In genomic region chr5:154713615-154714125, GRCh38 we compare ENCODE assay signal across 13 cellular contexts. TPM values are rescaled to one million over a fixed set of nuclear protein-coding genes. Genes with fewer than 3 reads are reported as not detected.
A peak's percentile ranks its signal among the peaks of the same experiment; 100 is the strongest.
DNase-seq lines count a peak whose midpoint lies in the region; ATAC-seq and TF ChIP-seq lines count a peak whose summit lies in the region.
"Had no signal": no experiment of that assay in that cellular context is flagged by ENCODE, and none has a peak within 500 bp of the region (broad histone marks: within the 10 kb centered on the region; RNA-seq: fewer than 3 reads in every experiment).

No MANE protein-coding gene starts in this region.

- H4K5ac ChIP-seq in H9 (ENCODE audit: insufficient read length, low read depth, low read length) = no peak overlapping the region

- H3K4me1 Mint-ChIP-seq in H9 = peaks cover 56% of the 10 kb centered on the region in 2 experiments
- peaks cover 10% of the 10 kb centered on the region for H3K4me1 Mint-ChIP-seq in stimulated activated memory B cell treated with anti-CD40 and anti-IgM and Interleukin-4, amounts not matched to agents 10 μg/mL and 1 μg/mL and 100 μg/mL, for 72 hours

- WGBS in H9 (ENCODE audit: extremely low coverage, insufficient read length, low lambda C conversion rate) = no CpG with 5 or more reads among the region's 2 CpGs
- WGBS in hepatocyte (ENCODE audit: low lambda C conversion rate, missing lambda C conversion rate) = 61% methylated on average over 2 of the region's 2 CpGs

- H2BK5ac ChIP-seq in H9 (ENCODE audit: insufficient read length, low read length) = no peak overlapping the region

- DNase-seq in H9 (no peak), hepatocyte (ENCODE audit: low spot score) (no peak), sciatic nerve (ENCODE audit: low spot score) (no peak), NCI-H345 (lab: John Stamatoyannopoulos, UW) (no peak), BE2C (no peak), NCI-H524 treated with DMSO at 0.1 percent for 48 hours (lab: John Stamatoyannopoulos, UW) (no peak)
- DNase-seq: activated CD8-positive, alpha-beta memory T cell treated with anti-CD3 and anti-CD28 coated beads for 24 hours; Karpas-422; NCI-H774; T-helper 2 cell had no signal

- intact Hi-C loops in sciatic nerve (cut with DNase I) = no loop called here

- no peak overlapping the region for H3T11ph ChIP-seq in H9 (ENCODE audit: low read length)

- H2BK120ac ChIP-seq in H9 (ENCODE audit: low read depth, low read length, poor library complexity, severe bottlenecking) = no peak overlapping the region

- no peak overlapping the region for H3K23ac ChIP-seq in H9 (ENCODE audit: insufficient read length, low read depth, low read length)

- H3K36me3 Mint-ChIP-seq in H9 (ENCODE audit: insufficient read depth in 1 of 3, low read depth in 3 of 3) = peaks cover 0 to 4% (median 0%) of the 10 kb centered on the region in 3 experiments; a peak in 4 of 7 replicates
- no peaks in the 10 kb centered on the region for H3K36me3 Mint-ChIP-seq in stimulated activated memory B cell treated with anti-CD40 and anti-IgM and Interleukin-4, amounts not matched to agents 10 μg/mL and 1 μg/mL and 100 μg/mL, for 72 hours

- ATAC-seq in SK-N-SH treated with all-trans-retinoic acid at 6 μM for 48 hours (peak; percentile 78), sciatic nerve (peak; percentile 86)
- no peak for ATAC-seq in stimulated activated memory B cell treated with anti-CD40 and anti-IgM and Interleukin-4, amounts not matched to agents 10 μg/mL and 1 μg/mL and 100 μg/mL, for 72 hours

- no peaks in the 10 kb centered on the region for H3K79me1 ChIP-seq in H9 (ENCODE audit: insufficient read depth, low read depth, low read length, poor library complexity, severe bottlenecking)

- H4K8ac ChIP-seq in H9 (replicated peaks; ENCODE audit: insufficient read length, low read depth, low read length) = no peak overlapping the region

- H4K20me1 ChIP-seq in H9 (ENCODE audit: control insufficient read depth, insufficient read depth, insufficient read length) (no peaks in the 10 kb centered on the region), hepatocyte (ENCODE audit: insufficient read depth, poor library complexity, severe bottlenecking) (no peaks in the 10 kb centered on the region)

- H3K27me3 ChIP-seq in H9 (ENCODE audit: insufficient read depth, low read length) (no peaks in the 10 kb centered on the region), hepatocyte (no peaks in the 10 kb centered on the region), BE2C (no peaks in the 10 kb centered on the region)

- no peak overlapping the region for H2BK15ac ChIP-seq in H9 (ENCODE audit: low read depth, low read length)

- H3K27ac ChIP-seq in H9 (ENCODE audit: insufficient read length, low read depth, low read length) = no peak overlapping the region
- H3K27ac ChIP-seq in hepatocyte = peak overlapping the region; percentile 22

- H3K56ac ChIP-seq in H9 (ENCODE audit: insufficient read length, low read depth, low read length) = no peak overlapping the region

- no peaks in the 10 kb centered on the region for H3K36me3 ChIP-seq in hepatocyte (replicated peaks; ENCODE audit: insufficient read depth, low read depth)
- H3K36me3 ChIP-seq in BE2C = no peaks in the 10 kb centered on the region

- H3K27me3 Mint-ChIP-seq in H9 (ENCODE audit: low read depth) = no peaks in the 10 kb centered on the region
- H3K27me3 Mint-ChIP-seq in stimulated activated memory B cell treated with anti-CD40 and anti-IgM and Interleukin-4, amounts not matched to agents 10 μg/mL and 1 μg/mL and 100 μg/mL, for 72 hours = no peaks in the 10 kb centered on the region
- H3K27me3 Mint-ChIP-seq: memory B cell had no signal

- no peak for TF ChIP-seq CTCF in H9 (conservative IDR thresholded peaks at IDR 0.05)
- no peak for TF ChIP-seq CTCF in hepatocyte (IDR thresholded peaks at IDR 0.05; ENCODE audit: poor library complexity)
- TF ChIP-seq CTCF in BE2C (IDR thresholded peaks at IDR 0.05; ENCODE audit: low read depth, low read length) = no peak

- H2BK20ac ChIP-seq in H9 (ENCODE audit: low read depth, low read length, poor library complexity, severe bottlenecking) = no peak overlapping the region

- no peaks in the 10 kb centered on the region for H3K9me3 Mint-ChIP-seq in H9
- no peaks in the 10 kb centered on the region for H3K9me3 Mint-ChIP-seq in stimulated activated memory B cell treated with anti-CD40 and anti-IgM and Interleukin-4, amounts not matched to agents 10 μg/mL and 1 μg/mL and 100 μg/mL, for 72 hours
- H3K9me3 Mint-ChIP-seq: memory B cell had no signal

- no peak overlapping the region for H2BK12ac ChIP-seq in H9 (ENCODE audit: insufficient read length, low read depth, low read length)

- no peak overlapping the region for H3K18ac ChIP-seq in H9 (ENCODE audit: insufficient read length, low read depth, low read length)

- H2AFZ ChIP-seq in H9 (ENCODE audit: low read length) (no peak overlapping the region), hepatocyte (no peak overlapping the region)

- peak overlapping the region; percentile 45 for H3K4me2 ChIP-seq in H9 (ENCODE audit: insufficient read depth, insufficient read length, low read length)
- H3K4me2 ChIP-seq in hepatocyte = peak overlapping the region; percentile 55

- H3K79me2 ChIP-seq in H9 (ENCODE audit: insufficient read depth, low read length) (no peaks in the 10 kb centered on the region), hepatocyte (peaks cover 8% of the 10 kb centered on the region)

- H3K4ac ChIP-seq in H9 (ENCODE audit: low read depth, low read length) = no peak overlapping the region

- no peak overlapping the region for H3K14ac ChIP-seq in H9 (ENCODE audit: insufficient read depth, low read length)

- H3K9me2 ChIP-seq in hepatocyte (replicated peaks; ENCODE audit: insufficient read depth) = no peaks in the 10 kb centered on the region

- H4K91ac ChIP-seq in H9 (ENCODE audit: insufficient read length, low read depth, low read length) = no peak overlapping the region

- peak overlapping the region; percentile 42 to 69 for H3K4me3 Mint-ChIP-seq in H9
- no peak overlapping the region for H3K4me3 Mint-ChIP-seq in stimulated activated memory B cell treated with anti-CD40 and anti-IgM and Interleukin-4, amounts not matched to agents 10 μg/mL and 1 μg/mL and 100 μg/mL, for 72 hours

- no peaks in the 10 kb centered on the region for H3K23me2 ChIP-seq in H9 (ENCODE audit: insufficient read length, low read depth, low read length, poor library complexity, severe bottlenecking)

- no peak overlapping the region for H3K9ac ChIP-seq in H9 (ENCODE audit: extremely low read depth, insufficient read length, low read length)

- peak overlapping the region; percentile 16 to 98 (median 75); a peak in 5 of 7 replicates for H3K27ac Mint-ChIP-seq in H9
- H3K27ac Mint-ChIP-seq in stimulated activated memory B cell treated with anti-CD40 and anti-IgM and Interleukin-4, amounts not matched to agents 10 μg/mL and 1 μg/mL and 100 μg/mL, for 72 hours = no peak overlapping the region

- H3K9me3 ChIP-seq in H9 (ENCODE audit: control insufficient read depth, low read depth, low read length) (no peaks in the 10 kb centered on the region), hepatocyte (ENCODE audit: low read depth) (no peaks in the 10 kb centered on the region), BE2C (no peaks in the 10 kb centered on the region)

- peaks cover 7% of the 10 kb centered on the region; the same call in 1 of the 2 replicates for H3K4me1 ChIP-seq in H9 (ENCODE audit: insufficient read depth, low read length)
- H3K4me1 ChIP-seq in hepatocyte (ENCODE audit: insufficient read depth) = peaks cover 7% of the 10 kb centered on the region
- no peaks in the 10 kb centered on the region for H3K4me1 ChIP-seq in BE2C

- H3K4me3 ChIP-seq in hepatocyte (no peak overlapping the region), BE2C (ENCODE audit: low read depth, low read length) (no peak overlapping the region)

- H2AK5ac ChIP-seq in H9 (ENCODE audit: insufficient read length, low read length) = no peak overlapping the region

TF ChIP-seq in SK-N-SH treated with all-trans-retinoic acid at 6 μM for 48 hours, 23 proteins besides CTCF, POLR2A, EP300 and RAD21 (continues in another document):
- no peak for TF ChIP-seq ZNF8 (CRISPR knock-in tag; IDR thresholded peaks at IDR 0.05)
- no peak for TF ChIP-seq ZFP3 (CRISPR knock-in tag; IDR thresholded peaks at IDR 0.05)
- TF ChIP-seq POU6F1 (CRISPR knock-in tag; IDR thresholded peaks at IDR 0.05; ENCODE audit: borderline replicate concordance, low read depth) = no peak
- no peak for TF ChIP-seq ARNTL (CRISPR knock-in tag; IDR thresholded peaks at IDR 0.05; ENCODE audit: borderline replicate concordance, low read depth)
- no peak for TF ChIP-seq ZNF565 (CRISPR knock-in tag; conservative IDR thresholded peaks at IDR 0.05; ENCODE audit: low read depth)

RNA-seq across cellular contexts. Expression of gene LARP1, which starts 41.5 kb away (rescaled TPM):
- total RNA-seq in H9 (2021) = 370 and 405 TPM in 2 replicates
- 68.4 and 75.0 TPM in 2 replicates for total RNA-seq in hepatocyte
- polyA plus RNA-seq in hepatocyte = 62.9 and 64.7 TPM in 2 replicates
- total RNA-seq in sciatic nerve = 157 TPM
- 265 TPM for polyA plus RNA-seq in BE2C (2012; ENCODE audit: insufficient read depth, insufficient read length, low read depth)
